ENCODE assay signal across 28 cellular contexts in genomic region chr15:77969055-77969454, GRCh38.
"Had no signal": no experiment of that assay in that cellular context is flagged by ENCODE, and none has a peak within 500 bp of the region (broad histone marks: within the 10 kb centered on the region; RNA-seq: fewer than 3 reads in every experiment).

No MANE protein-coding gene starts in this region.

- H3K9me3 Mint-ChIP-seq: stimulated activated naive CD8-positive, alpha-beta T cell treated with anti-CD3 and anti-CD28 coated beads, Interleukin-15, amount 100 ng/mL, for 72 hours; stimulated activated naive CD8-positive, alpha-beta T cell treated with anti-CD3 and anti-CD28 coated beads, Interleukin-15, Interleukin-2, amounts not matched to agents 100 ng/mL and 50 ng/mL, for 24 hours; type B pancreatic cell had no signal

- H3K4me1 Mint-ChIP-seq: stimulated activated effector memory CD8-positive, alpha-beta T cell treated with anti-CD3 and anti-CD28 coated beads, Interleukin-12 subunit alpha, Interleukin-12 subunit beta, amount 100 ng/mL, for 72 hours; stimulated activated naive CD8-positive, alpha-beta T cell treated with anti-CD3 and anti-CD28 coated beads, Interleukin-15, amount 100 ng/mL, for 72 hours had no signal

- H3K4me3 ChIP-seq: stomach, suprapubic skin, testis, thoracic aorta, thyroid gland, tibial artery, tibial nerve, transverse colon, upper lobe of left lung, upper lobe of right lung, uterus, vagina had no signal

- H3K27me3 Mint-ChIP-seq: stimulated activated naive CD8-positive, alpha-beta T cell treated with anti-CD3 and anti-CD28 coated beads, Interleukin-15, amount 100 ng/mL, for 72 hours; stimulated activated naive CD8-positive, alpha-beta T cell treated with anti-CD3 and anti-CD28 coated beads, Interleukin-15, Interleukin-2, amounts not matched to agents 100 ng/mL and 50 ng/mL, for 24 hours; type B pancreatic cell had no signal

- H3K36me3 Mint-ChIP-seq: stimulated activated effector memory CD8-positive, alpha-beta T cell treated with anti-CD3 and anti-CD28 coated beads, Interleukin-12 subunit alpha, Interleukin-12 subunit beta, amount 100 ng/mL, for 72 hours; type B pancreatic cell had no signal

- DNase-seq: stimulated activated CD4-positive, alpha-beta T cell treated with anti-CD3 and anti-CD28 coated beads, Interleukin-2, amount 100 ng/mL, for 48 hours; stimulated activated CD4-positive, alpha-beta T cell treated with anti-CD3 and anti-CD28 coated beads, Interleukin-4, amount 100 ng/mL, for 1 hour; stimulated activated CD4-positive, alpha-beta T cell treated with anti-CD3 and anti-CD28 coated beads, Interleukin-4, amount 100 ng/mL, for 24 hours; stimulated activated CD4-positive, alpha-beta T cell treated with anti-CD3 and anti-CD28 coated beads, Interleukin-4, amount 100 ng/mL, for 4 hours; stimulated activated CD8-positive, alpha-beta memory T cell treated with anti-CD3 and anti-CD28 coated beads, Interleukin-4, amount 100 ng/mL, for 48 hours; stimulated activated naive B cell treated with anti-CD40 and anti-IgM and Interleukin-4, amounts not matched to agents 10 μg/mL and 1 μg/mL and 100 μg/mL, for 72 hours; stimulated activated naive CD4-positive, alpha-beta T cell; stimulated activated naive CD4-positive, alpha-beta T cell treated with Interleukin-2 at 50 U/mL for 16 hours; stimulated activated naive CD8-positive, alpha-beta T cell treated with anti-CD3 and anti-CD28 coated beads, Interleukin-15, amount 100 ng/mL, for 72 hours; stimulated activated naive CD8-positive, alpha-beta T cell treated with anti-CD3 and anti-CD28 coated beads, Interleukin-15, Interleukin-2, amounts not matched to agents 100 U/mL and 50 U/mL, for 24 hours; stomach; substantia nigra; testis; thyroid gland; tibial artery; transverse colon; trophoblast cell; upper lobe of left lung; upper lobe of right lung; uterus had no signal

- ATAC-seq: stimulated activated effector memory CD8-positive, alpha-beta T cell treated with anti-CD3 and anti-CD28 coated beads, Interleukin-12 subunit alpha, Interleukin-12 subunit beta, amount 100 ng/mL, for 72 hours; stimulated activated memory B cell treated with anti-CD40 and anti-IgM and Interleukin-4, amounts not matched to agents 10 μg/mL and 1 μg/mL and 100 μg/mL, for 72 hours; stimulated activated naive B cell treated with anti-CD40 and anti-IgM and Interleukin-4, amounts not matched to agents 10 μg/mL and 1 μg/mL and 100 μg/mL, for 72 hours; stimulated activated naive CD8-positive, alpha-beta T cell treated with anti-CD3 and anti-CD28 coated beads, Interleukin-15, amount 100 ng/mL, for 72 hours; stimulated activated naive CD8-positive, alpha-beta T cell treated with anti-CD3 and anti-CD28 coated beads, Interleukin-15, Interleukin-2, amounts not matched to agents 100 U/mL and 50 U/mL, for 24 hours; upper lobe of right lung had no signal

- H3K4me3 Mint-ChIP-seq: stimulated activated effector memory CD8-positive, alpha-beta T cell treated with anti-CD3 and anti-CD28 coated beads, Interleukin-12 subunit alpha, Interleukin-12 subunit beta, amount 100 ng/mL, for 72 hours; stimulated activated memory B cell treated with anti-CD40 and anti-IgM and Interleukin-4, amounts not matched to agents 10 μg/mL and 1 μg/mL and 100 μg/mL, for 72 hours; stimulated activated naive B cell treated with anti-CD40 and anti-IgM and Interleukin-4, amounts not matched to agents 10 μg/mL and 1 μg/mL and 100 μg/mL, for 72 hours; stimulated activated naive CD8-positive, alpha-beta T cell treated with anti-CD3 and anti-CD28 coated beads, Interleukin-15, amount 100 ng/mL, for 72 hours; stimulated activated naive CD8-positive, alpha-beta T cell treated with anti-CD3 and anti-CD28 coated beads, Interleukin-15, Interleukin-2, amounts not matched to agents 100 ng/mL and 50 ng/mL, for 24 hours; type B pancreatic cell had no signal

- H3K9me3 ChIP-seq: stomach, suprapubic skin, testis, thoracic aorta, thyroid gland, tibial artery, transverse colon, upper lobe of left lung, upper lobe of right lung, uterus, vagina had no signal

- H3K27ac Mint-ChIP-seq: stimulated activated effector memory CD8-positive, alpha-beta T cell treated with anti-CD3 and anti-CD28 coated beads, Interleukin-12 subunit alpha, Interleukin-12 subunit beta, amount 100 ng/mL, for 72 hours; stimulated activated memory B cell treated with anti-CD40 and anti-IgM and Interleukin-4, amounts not matched to agents 10 μg/mL and 1 μg/mL and 100 μg/mL, for 72 hours; stimulated activated naive B cell treated with anti-CD40 and anti-IgM and Interleukin-4, amounts not matched to agents 10 μg/mL and 1 μg/mL and 100 μg/mL, for 72 hours; stimulated activated naive CD8-positive, alpha-beta T cell treated with anti-CD3 and anti-CD28 coated beads, Interleukin-15, Interleukin-2, amounts not matched to agents 100 ng/mL and 50 ng/mL, for 24 hours; type B pancreatic cell had no signal

- H3K27me3 ChIP-seq: stomach, suprapubic skin, testis, thyroid gland, tibial artery, tibial nerve, transverse colon, upper lobe of left lung, upper lobe of right lung, uterus, vagina had no signal

- H3K27ac ChIP-seq: stomach, suprapubic skin, testis, thoracic aorta, thyroid gland, tibial artery, tibial nerve, transverse colon, upper lobe of left lung, upper lobe of right lung, uterus, vagina had no signal

- H3K36me3 ChIP-seq: stomach, suprapubic skin, thoracic aorta, thyroid gland, tibial artery, tibial nerve, transverse colon, upper lobe of left lung, upper lobe of right lung, uterus, vagina had no signal
